Comparison of ENCODE assay signal across 11 cellular contexts in the genomic region with DNA sequence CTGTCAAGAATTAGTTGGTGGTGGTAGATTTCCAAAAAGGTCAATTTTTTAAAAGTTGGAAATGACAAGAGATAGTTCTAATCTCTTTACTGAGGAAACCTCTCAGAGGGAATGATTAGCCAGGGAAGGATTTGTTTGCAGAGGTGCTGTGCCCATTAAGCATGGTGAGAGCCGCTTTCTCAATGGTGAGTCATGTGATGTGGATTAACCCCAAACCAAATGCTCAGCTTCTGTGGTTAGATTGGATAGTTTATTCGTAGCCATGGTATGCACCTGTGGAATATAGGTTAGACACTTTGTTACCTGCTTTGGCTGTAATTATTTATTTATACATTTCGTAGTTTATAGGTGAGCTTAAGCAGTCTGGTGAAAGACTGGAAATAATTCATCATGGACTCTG. TPM values are rescaled to one million over a fixed set of nuclear protein-coding genes. Genes with fewer than 3 reads are reported as not detected.
DNase-seq lines count a peak whose midpoint lies in the region; ATAC-seq and TF ChIP-seq lines count a peak whose summit lies in the region.
"Had no signal": no experiment of that assay in that cellular context is flagged by ENCODE, and none has a peak within 500 bp of the region (broad histone marks: within the 10 kb centered on the region; RNA-seq: fewer than 3 reads in every experiment).

No MANE protein-coding gene starts in this region.

- no peak overlapping the region for H2AFZ ChIP-seq in hepatocyte

- no peaks in the 10 kb centered on the region for H3K9me2 ChIP-seq in hepatocyte (replicated peaks; ENCODE audit: insufficient read depth)

- H3K4me3 Mint-ChIP-seq in activated naive CD4-positive, alpha-beta T cell treated with anti-CD3 and anti-CD28 coated beads, Interleukin-2, amount 50 U/mL, for 24 hours, result peak overlapping the region; percentile 28
- H3K4me3 Mint-ChIP-seq in type B pancreatic cell, result peak overlapping the region; percentile 47
- H3K4me3 Mint-ChIP-seq in activated T-helper 1 cell treated with anti-CD3 and anti-CD28 coated beads, Interleukin-12 subunit alpha, Interleukin-12 subunit beta, Interleukin-2, Interleukin-4 antibody, amounts not matched to agents 30 ng/mL and 10 ng/mL and 1 ng/mL, durations not matched to agents 14 hours and 24 hours and 36 hours, result no peak overlapping the region
- H3K4me3 Mint-ChIP-seq: dendritic cell treated with granulocyte-macrophage colony-stimulating factor and Interleukin-4, amounts not matched to agents 40 ng/mL and 50 ng/mL, for 4 days had no signal

- TF ChIP-seq CTCF in WERI-Rb-1 (IDR thresholded peaks at IDR 0.05; ENCODE audit: low read depth, low read length) (no peak), hepatocyte (IDR thresholded peaks at IDR 0.05; ENCODE audit: poor library complexity) (no peak), type B pancreatic cell (conservative IDR thresholded peaks at IDR 0.05) (no peak)

- no peak overlapping the region for H3K4me3 ChIP-seq in WERI-Rb-1 (ENCODE audit: low read depth, low read length)
- H3K4me3 ChIP-seq in hepatocyte, result no peak overlapping the region
- H3K4me3 ChIP-seq: SJCRH30, skin epidermis had no signal

- H3K4me1 ChIP-seq in hepatocyte (ENCODE audit: insufficient read depth), result peaks cover 45% of the 10 kb centered on the region

- peak overlapping the region; percentile 62 for H3K4me2 ChIP-seq in hepatocyte

- peak overlapping the region; percentile 32 for H3K27ac Mint-ChIP-seq in activated naive CD4-positive, alpha-beta T cell treated with anti-CD3 and anti-CD28 coated beads, Interleukin-2, amount 50 U/mL, for 24 hours
- H3K27ac Mint-ChIP-seq in type B pancreatic cell, result no peak overlapping the region
- no peak overlapping the region for H3K27ac Mint-ChIP-seq in activated T-helper 1 cell treated with anti-CD3 and anti-CD28 coated beads, Interleukin-12 subunit alpha, Interleukin-12 subunit beta, Interleukin-2, Interleukin-4 antibody, amounts not matched to agents 30 ng/mL and 10 ng/mL and 1 ng/mL, durations not matched to agents 14 hours and 24 hours and 36 hours

- H3K27me3 ChIP-seq in WERI-Rb-1 (ENCODE audit: insufficient read depth, low read depth, severe bottlenecking) (no peaks in the 10 kb centered on the region), hepatocyte (no peaks in the 10 kb centered on the region)
- H3K27me3 ChIP-seq: SJCRH30 had no signal

- H3K36me3 ChIP-seq in WERI-Rb-1 (peaks cover 79% of the 10 kb centered on the region), hepatocyte (replicated peaks; ENCODE audit: insufficient read depth, low read depth) (no peaks in the 10 kb centered on the region)

- H3K9me3 ChIP-seq in WERI-Rb-1 (ENCODE audit: severe bottlenecking) (no peaks in the 10 kb centered on the region), hepatocyte (ENCODE audit: low read depth) (no peaks in the 10 kb centered on the region)
- H3K9me3 ChIP-seq: SJCRH30 had no signal

- 68% methylated on average over 3 of the region's 3 CpGs for WGBS in hepatocyte (ENCODE audit: low lambda C conversion rate, missing lambda C conversion rate)

- H4K20me1 ChIP-seq in hepatocyte (ENCODE audit: insufficient read depth, poor library complexity, severe bottlenecking), result peaks cover 98% of the 10 kb centered on the region

- DNase-seq in activated naive CD4-positive, alpha-beta T cell treated with anti-CD3 and anti-CD28 coated beads, Interleukin-2, amount 50 U/mL, for 16 hours, result no peak
- peak; percentile 48 for DNase-seq in WERI-Rb-1
- peak; percentile 44 for DNase-seq in hepatocyte (ENCODE audit: low spot score)
- DNase-seq in type B pancreatic cell (ENCODE audit: extremely low spot score, unreplicated experiment), result no peak
- no peak for DNase-seq in activated T-helper 1 cell treated with anti-CD3 and anti-CD28 coated beads, Interleukin-12 subunit alpha, Interleukin-12 subunit beta, Interleukin-2, Interleukin-4 antibody, amounts not matched to agents 30 ng/mL and 10 ng/mL and 1 ng/mL, durations not matched to agents 14 hours and 24 hours and 36 hours (ENCODE audit: low spot score)
- DNase-seq in SIG-M5 treated with dmso at 0.1 percent for 504 hours (lab: John Stamatoyannopoulos, UW; ENCODE audit: unreplicated experiment), result no peak

- H3K79me2 ChIP-seq in hepatocyte, result peaks cover 98% of the 10 kb centered on the region

- H3K9me3 Mint-ChIP-seq in activated naive CD4-positive, alpha-beta T cell treated with anti-CD3 and anti-CD28 coated beads, Interleukin-2, amount 50 U/mL, for 24 hours, result no peaks in the 10 kb centered on the region
- no peaks in the 10 kb centered on the region for H3K9me3 Mint-ChIP-seq in type B pancreatic cell
- no peaks in the 10 kb centered on the region for H3K9me3 Mint-ChIP-seq in activated T-helper 1 cell treated with anti-CD3 and anti-CD28 coated beads, Interleukin-12 subunit alpha, Interleukin-12 subunit beta, Interleukin-2, Interleukin-4 antibody, amounts not matched to agents 30 ng/mL and 10 ng/mL and 1 ng/mL, durations not matched to agents 14 hours and 24 hours and 36 hours
- H3K9me3 Mint-ChIP-seq: dendritic cell treated with granulocyte-macrophage colony-stimulating factor and Interleukin-4, amounts not matched to agents 40 ng/mL and 50 ng/mL, for 4 days had no signal

- no peak for ATAC-seq in HG02970 (IDR thresholded peaks at IDR 0.05; ENCODE audit: low FRiP score, unreplicated experiment)

- H3K27me3 Mint-ChIP-seq in activated naive CD4-positive, alpha-beta T cell treated with anti-CD3 and anti-CD28 coated beads, Interleukin-2, amount 50 U/mL, for 24 hours, result no peaks in the 10 kb centered on the region
- no peaks in the 10 kb centered on the region for H3K27me3 Mint-ChIP-seq in type B pancreatic cell
- no peaks in the 10 kb centered on the region for H3K27me3 Mint-ChIP-seq in activated T-helper 1 cell treated with anti-CD3 and anti-CD28 coated beads, Interleukin-12 subunit alpha, Interleukin-12 subunit beta, Interleukin-2, Interleukin-4 antibody, amounts not matched to agents 30 ng/mL and 10 ng/mL and 1 ng/mL, durations not matched to agents 14 hours and 24 hours and 36 hours (ENCODE audit: insufficient read depth)
- H3K27me3 Mint-ChIP-seq: dendritic cell treated with granulocyte-macrophage colony-stimulating factor and Interleukin-4, amounts not matched to agents 40 ng/mL and 50 ng/mL, for 4 days had no signal

- H3K36me3 Mint-ChIP-seq in activated naive CD4-positive, alpha-beta T cell treated with anti-CD3 and anti-CD28 coated beads, Interleukin-2, amount 50 U/mL, for 24 hours, result peaks cover 7% of the 10 kb centered on the region
- H3K36me3 Mint-ChIP-seq in type B pancreatic cell, result peaks cover 42% of the 10 kb centered on the region
- H3K36me3 Mint-ChIP-seq in activated T-helper 1 cell treated with anti-CD3 and anti-CD28 coated beads, Interleukin-12 subunit alpha, Interleukin-12 subunit beta, Interleukin-2, Interleukin-4 antibody, amounts not matched to agents 30 ng/mL and 10 ng/mL and 1 ng/mL, durations not matched to agents 14 hours and 24 hours and 36 hours (ENCODE audit: low read depth), result peaks cover 36% of the 10 kb centered on the region

- peak overlapping the region; percentile 31; the same call in 1 of the 2 replicates for H3K27ac ChIP-seq in WERI-Rb-1
- peak overlapping the region; percentile 6 for H3K27ac ChIP-seq in hepatocyte
- H3K27ac ChIP-seq: SJCRH30 had no signal

- intact Hi-C loops in activated T-helper 1 cell treated with anti-CD3 and anti-CD28 coated beads, Interleukin-12 subunit alpha, Interleukin-12 subunit beta, Interleukin-2, Interleukin-4 antibody, amounts not matched to agents 30 ng/mL and 10 ng/mL and 1 ng/mL, durations not matched to agents 14 hours and 24 hours and 36 hours (cut with micrococcal nuclease), result loop anchor here (5.0 kb wide), 1 partner anchor 35 kb away; no protein-coding TSS in a partner anchor

- H3K4me1 Mint-ChIP-seq in activated naive CD4-positive, alpha-beta T cell treated with anti-CD3 and anti-CD28 coated beads, Interleukin-2, amount 50 U/mL, for 24 hours, result peaks cover 86% of the 10 kb centered on the region
- peaks cover 66% of the 10 kb centered on the region for H3K4me1 Mint-ChIP-seq in type B pancreatic cell (ENCODE audit: unreplicated experiment)
- H3K4me1 Mint-ChIP-seq in activated T-helper 1 cell treated with anti-CD3 and anti-CD28 coated beads, Interleukin-12 subunit alpha, Interleukin-12 subunit beta, Interleukin-2, Interleukin-4 antibody, amounts not matched to agents 30 ng/mL and 10 ng/mL and 1 ng/mL, durations not matched to agents 14 hours and 24 hours and 36 hours (ENCODE audit: low read depth), result peaks cover 72% of the 10 kb centered on the region

RNA-seq across cellular contexts. Expression of gene HNRNPM, which starts 7.1 kb away (rescaled TPM):
- total RNA-seq in hepatocyte (64.7 and 69.3 TPM in 2 replicates), type B pancreatic cell (ENCODE audit: low replicate concordance) (197 and 317 TPM in 2 replicates)
- 159 and 161 TPM in 2 replicates for polyA plus RNA-seq in hepatocyte
- total RNA-seq in activated T-helper 1 cell treated with anti-CD3 and anti-CD28 coated beads, Interleukin-12 subunit alpha, Interleukin-12 subunit beta, Interleukin-2, Interleukin-4 antibody, amounts not matched to agents 30 ng/mL and 10 ng/mL and 1 ng/mL, durations not matched to agents 14 hours and 24 hours and 36 hours, result 323 and 331 TPM in 2 replicates

RNA-seq across cellular contexts. Expression of gene MARCHF2, which starts 38.8 kb away (rescaled TPM):
- total RNA-seq in hepatocyte (39.0 and 73.5 TPM in 2 replicates), type B pancreatic cell (ENCODE audit: low replicate concordance) (15.5 and 24.7 TPM in 2 replicates)
- 32.9 and 38.5 TPM in 2 replicates for polyA plus RNA-seq in hepatocyte
- total RNA-seq in activated T-helper 1 cell treated with anti-CD3 and anti-CD28 coated beads, Interleukin-12 subunit alpha, Interleukin-12 subunit beta, Interleukin-2, Interleukin-4 antibody, amounts not matched to agents 30 ng/mL and 10 ng/mL and 1 ng/mL, durations not matched to agents 14 hours and 24 hours and 36 hours, result 8.1 and 9.6 TPM in 2 replicates

RNA-seq across cellular contexts. Expression of gene PRAM1, which starts 50.6 kb away (rescaled TPM):
- total RNA-seq in hepatocyte (0.44 and 0.73 TPM in 2 replicates), type B pancreatic cell (ENCODE audit: low replicate concordance) (0.31 TPM in 2 replicates)
- polyA plus RNA-seq in hepatocyte, result 0.48 and 0.91 TPM in 2 replicates
- 0.10 and 0.44 TPM in 2 replicates for total RNA-seq in activated T-helper 1 cell treated with anti-CD3 and anti-CD28 coated beads, Interleukin-12 subunit alpha, Interleukin-12 subunit beta, Interleukin-2, Interleukin-4 antibody, amounts not matched to agents 30 ng/mL and 10 ng/mL and 1 ng/mL, durations not matched to agents 14 hours and 24 hours and 36 hours
- total RNA-seq: SJCRH30 had no signal

Comparison
In these comparisons a context has a peak if more than half of its experiments do, and no peak if none do; other contexts are left out.
1. DNase-seq: peak in WERI-Rb-1 (single experiment) and hepatocyte (single experiment); none in activated naive CD4-positive, alpha-beta T cell treated with anti-CD3 and anti-CD28 coated beads, Interleukin-2, amount 50 U/mL, for 16 hours (single experiment), type B pancreatic cell (single experiment), activated T-helper 1 cell treated with anti-CD3 and anti-CD28 coated beads, Interleukin-12 subunit alpha, Interleukin-12 subunit beta, Interleukin-2, Interleukin-4 antibody, amounts not matched to agents 30 ng/mL and 10 ng/mL and 1 ng/mL, durations not matched to agents 14 hours and 24 hours and 36 hours (single experiment) and SIG-M5 treated with dmso at 0.1 percent for 504 hours (single experiment).